In the genomic region with DNA sequence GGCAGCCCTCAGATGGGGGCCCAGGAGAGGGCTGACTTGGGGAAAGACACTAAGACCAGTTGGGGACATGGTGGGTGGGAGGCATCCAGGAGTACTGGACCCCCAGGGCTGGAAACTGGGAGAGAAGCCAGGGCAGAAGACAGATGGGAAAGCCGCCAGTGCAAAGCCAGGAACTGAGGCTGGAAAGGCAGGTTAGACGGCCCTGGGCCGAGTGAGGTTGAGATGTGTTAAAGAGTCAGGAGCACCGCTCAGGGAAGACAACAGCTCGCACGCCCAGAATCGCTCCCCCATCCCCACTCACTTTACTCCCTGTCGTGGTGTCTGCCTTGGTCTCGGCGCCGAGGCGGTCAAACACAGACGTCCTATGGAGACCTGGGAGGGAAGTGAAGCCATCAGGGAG, we compare ENCODE assay signal across 24 cellular contexts. TPM values are rescaled to one million over a fixed set of nuclear protein-coding genes. Genes with fewer than 3 reads are reported as not detected.
DNase-seq lines count a peak whose midpoint lies in the region; ATAC-seq, FAIRE-seq and TF ChIP-seq lines count a peak whose summit lies in the region.
"Had no signal": no experiment of that assay in that cellular context is flagged by ENCODE, and none has a peak within 500 bp of the region (broad histone marks: within the 10 kb centered on the region; RNA-seq: fewer than 3 reads in every experiment).

No MANE protein-coding gene starts in this region.

- H3K27me3 ChIP-seq in suprapubic skin (no peaks in the 10 kb centered on the region), left ventricle myocardium inferior (ENCODE audit: low read depth) (no peaks in the 10 kb centered on the region)
- H3K27me3 ChIP-seq: SJCRH30 had no signal

- H3K9me3 ChIP-seq in SK-N-MC (ENCODE audit: low read depth, low read length) (no peaks in the 10 kb centered on the region), suprapubic skin (no peaks in the 10 kb centered on the region), left ventricle myocardium inferior (replicated peaks) (no peaks in the 10 kb centered on the region)
- H3K9me3 ChIP-seq: SJCRH30 had no signal

- no peak for FAIRE-seq in RCC 7860 (lab: Jason Lieb, UNC)
- FAIRE-seq: D721Med had no signal

- TF ChIP-seq CTCF in nephron progenitor cell (IDR thresholded peaks at IDR 0.05): no peak
- TF ChIP-seq CTCF in suprapubic skin (IDR thresholded peaks at IDR 0.05): no peak
- no peak for TF ChIP-seq CTCF in left ventricle myocardium inferior (IDR thresholded peaks at IDR 0.05; ENCODE audit: borderline replicate concordance)
- no peak for TF ChIP-seq CTCF in natural killer cell (IDR thresholded peaks at IDR 0.05)

- no peak overlapping the region for H3K4me3 Mint-ChIP-seq in activated CD8-positive, alpha-beta memory T cell treated with anti-CD3 and anti-CD28 coated beads, Interleukin-2, amount 10 ng/mL, durations not matched to agents 7 days and 5 days
- H3K4me3 Mint-ChIP-seq in nephron progenitor cell (no peak overlapping the region), natural killer cell (no peak overlapping the region)

- no peaks in the 10 kb centered on the region for H3K4me1 Mint-ChIP-seq in activated CD8-positive, alpha-beta memory T cell treated with anti-CD3 and anti-CD28 coated beads, Interleukin-2, amount 10 ng/mL, durations not matched to agents 7 days and 5 days
- H3K4me1 Mint-ChIP-seq in nephron progenitor cell (no peaks in the 10 kb centered on the region), natural killer cell (no peaks in the 10 kb centered on the region)

- H3K4me1 ChIP-seq in suprapubic skin (no peaks in the 10 kb centered on the region), left ventricle myocardium inferior (peaks cover 3% of the 10 kb centered on the region)
- H3K4me1 ChIP-seq: SJCRH30 had no signal

- no peaks in the 10 kb centered on the region for H3K9me3 Mint-ChIP-seq in activated CD8-positive, alpha-beta memory T cell treated with anti-CD3 and anti-CD28 coated beads, Interleukin-2, amount 10 ng/mL, durations not matched to agents 7 days and 5 days (ENCODE audit: low read depth)
- H3K9me3 Mint-ChIP-seq in nephron progenitor cell: no peaks in the 10 kb centered on the region
- no peaks in the 10 kb centered on the region for H3K9me3 Mint-ChIP-seq in natural killer cell

- H3K36me3 ChIP-seq in SK-N-MC (ENCODE audit: insufficient read depth, low read length) (peaks cover 60% of the 10 kb centered on the region), suprapubic skin (peaks cover 86% of the 10 kb centered on the region), left ventricle myocardium inferior (peaks cover 90% of the 10 kb centered on the region)

- peak overlapping the region; percentile 40 for H3K4me3 ChIP-seq in SK-N-MC
- no peak overlapping the region for H3K4me3 ChIP-seq in suprapubic skin
- no peak overlapping the region for H3K4me3 ChIP-seq in left ventricle myocardium inferior
- H3K4me3 ChIP-seq: SJCRH30 had no signal

- H3K27ac Mint-ChIP-seq in activated CD8-positive, alpha-beta memory T cell treated with anti-CD3 and anti-CD28 coated beads, Interleukin-2, amount 10 ng/mL, durations not matched to agents 7 days and 5 days: peak overlapping the region; percentile 40
- H3K27ac Mint-ChIP-seq in nephron progenitor cell (peak overlapping the region; percentile 72), natural killer cell (peak overlapping the region in 1 of 2 donors; percentile 61)

- WGBS in suprapubic skin: 87% methylated on average over 13 of the region's 13 CpGs

- H3K9ac ChIP-seq in SK-N-MC (ENCODE audit: insufficient read length): peak overlapping the region; percentile 25

- CTCF ChIA-PET in activated CD8-positive, alpha-beta memory T cell treated with anti-CD3 and anti-CD28 coated beads, Interleukin-2, amount 10 ng/mL, durations not matched to agents 7 days and 5 days (lab: Charles Lee): no interaction called here

- H3K27me3 Mint-ChIP-seq in activated CD8-positive, alpha-beta memory T cell treated with anti-CD3 and anti-CD28 coated beads, Interleukin-2, amount 10 ng/mL, durations not matched to agents 7 days and 5 days: no peaks in the 10 kb centered on the region
- H3K27me3 Mint-ChIP-seq in nephron progenitor cell (ENCODE audit: low read depth, poor library complexity) (no peaks in the 10 kb centered on the region), natural killer cell (ENCODE audit: low read depth in 2 of 2) (no peaks in the 10 kb centered on the region)

- TF ChIP-seq EP300 in suprapubic skin (IDR thresholded peaks at IDR 0.05): no peak

- TF ChIP-seq POLR2A in suprapubic skin (IDR thresholded peaks at IDR 0.05): no peak

- intact Hi-C loops in left ventricle myocardium inferior (cut with micrococcal nuclease) (no loop called here), natural killer cell (cut with micrococcal nuclease) (no loop called here)

- H3K27ac ChIP-seq in SK-N-MC (peak overlapping the region; percentile 79), suprapubic skin (peak overlapping the region; percentile 29), left ventricle myocardium inferior (replicated peaks) (no peak overlapping the region)
- H3K27ac ChIP-seq: 22Rv1, SJCRH30 had no signal

- peaks cover 33% of the 10 kb centered on the region for H3K36me3 Mint-ChIP-seq in activated CD8-positive, alpha-beta memory T cell treated with anti-CD3 and anti-CD28 coated beads, Interleukin-2, amount 10 ng/mL, durations not matched to agents 7 days and 5 days
- H3K36me3 Mint-ChIP-seq in nephron progenitor cell (ENCODE audit: low read depth) (peaks cover 55% of the 10 kb centered on the region), natural killer cell (no peaks in the 10 kb centered on the region)

- ATAC-seq in activated CD8-positive, alpha-beta memory T cell treated with anti-CD3 and anti-CD28 coated beads, Interleukin-2, amount 10 ng/mL, durations not matched to agents 7 days and 5 days: no peak
- ATAC-seq in natural killer cell: no peak

- DNase-seq in activated CD8-positive, alpha-beta memory T cell treated with anti-CD3 and anti-CD28 coated beads, Interleukin-2, amount 10 ng/mL, durations not matched to agents 7 days and 5 days: no peak
- no peak for DNase-seq in activated CD8-positive, alpha-beta memory T cell treated with anti-CD3 and anti-CD28 coated beads, Interleukin-2, amount 50 U/mL, for 48 hours
- DNase-seq in SK-N-MC (ENCODE audit: low read depth, low spot score): no peak
- DNase-seq in nephron progenitor cell: no peak
- DNase-seq in suprapubic skin (ENCODE audit: low spot score in 2 of 2): peak in 1 of 2 donors; percentile 63
- DNase-seq in RCC 7860 (ENCODE audit: low spot score): no peak
- no peak for DNase-seq in left ventricle myocardium inferior
- no peak for DNase-seq in natural killer cell
- DNase-seq: AML-193; C1 segment of cervical spinal cord; DMS53; GF-D8; Karpas-422; MV-4-11; NCI-H1105 treated with DMSO at 0.1 percent for 48 hours; NCI-H2081; NCI-H2171; NCI-H345; NCI-H524; NCI-H774; NK-92 treated with Interleukin-12 subunit alpha and Interleukin-12 subunit beta, amount 100 ng/mL, for 24 hours; SJCRH30 had no signal

RNA-seq across cellular contexts. Expression of a gene that starts 24.5 kb away (rescaled TPM):
- 10 to 100 TPM; 25.9 to 32.4 TPM for total RNA-seq in activated CD8-positive, alpha-beta memory T cell treated with anti-CD3 and anti-CD28 coated beads, Interleukin-2, amount 10 ng/mL, durations not matched to agents 7 days and 5 days
- total RNA-seq in suprapubic skin (10 to 100 TPM; 14.8 to 34.9 (median 16.3) TPM), left ventricle myocardium inferior (166 TPM), natural killer cell (10 to 100 TPM; 15.2 to 20.2 (median 16.1) TPM)

RNA-seq across cellular contexts. Expression of a gene that starts 24.8 kb away (rescaled TPM):
- 10 to 100 TPM; 72.0 to 84.7 TPM for total RNA-seq in activated CD8-positive, alpha-beta memory T cell treated with anti-CD3 and anti-CD28 coated beads, Interleukin-2, amount 10 ng/mL, durations not matched to agents 7 days and 5 days
- total RNA-seq in suprapubic skin (100 to 1,000 TPM; 173 to 231 (median 202) TPM), left ventricle myocardium inferior (156 TPM), natural killer cell (100 to 1,000 TPM; 107 to 140 (median 109) TPM)

RNA-seq across cellular contexts. Expression of a gene that starts 38.6 kb away (rescaled TPM):
- 100 to 1,000 TPM; 141 to 172 TPM for total RNA-seq in activated CD8-positive, alpha-beta memory T cell treated with anti-CD3 and anti-CD28 coated beads, Interleukin-2, amount 10 ng/mL, durations not matched to agents 7 days and 5 days
- total RNA-seq in suprapubic skin (100 to 1,000 TPM in 2 of 4 donors, 10 to 100 TPM in 2; 76.4 to 146 (median 92.3) TPM), left ventricle myocardium inferior (107 TPM), natural killer cell (100 to 1,000 TPM; 234 to 292 (median 261) TPM)
